Comparison of ENCODE assay signal across 9 cellular contexts in the genomic region with DNA sequence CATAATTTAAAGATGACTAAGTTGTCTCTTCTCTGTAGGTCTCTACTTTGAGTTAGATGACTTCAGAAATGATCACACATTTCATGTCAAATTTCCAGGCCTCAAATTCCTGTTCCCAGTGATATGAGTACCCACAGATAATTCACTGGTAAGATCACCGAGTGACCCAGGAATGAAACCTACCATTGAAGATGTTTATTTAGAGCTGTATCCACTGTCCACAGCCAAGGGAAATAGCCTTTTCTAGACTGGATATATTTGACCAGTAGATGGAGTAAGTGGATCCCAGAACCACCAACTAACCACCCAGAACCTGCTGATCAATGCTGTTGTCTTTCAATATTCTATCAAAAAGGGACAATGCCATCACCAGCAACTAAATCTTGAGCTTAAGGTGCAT.
DNase-seq lines count a peak whose midpoint lies in the region; ATAC-seq, FAIRE-seq and TF ChIP-seq lines count a peak whose summit lies in the region.
"Had no signal": no experiment of that assay in that cellular context is flagged by ENCODE, and none has a peak within 500 bp of the region (broad histone marks: within the 10 kb centered on the region; RNA-seq: fewer than 3 reads in every experiment).

No MANE protein-coding gene starts in this region.

- TF ChIP-seq POLR2A in GM12878 (IDR thresholded peaks at IDR 0.05; ENCODE audit: low read depth, low read length), result no peak
- TF ChIP-seq POLR2A in lower leg skin (IDR thresholded peaks at IDR 0.05), result no peak

- no peaks in the 10 kb centered on the region for H3K79me2 ChIP-seq in GM12878 (ENCODE audit: control insufficient read depth, insufficient read depth, low read length)

- no peak overlapping the region for H3K9ac ChIP-seq in GM12878 (ENCODE audit: control insufficient read depth, insufficient read depth, low read length)

- peak; percentile 36; the same call in 1 of the 3 replicates for ATAC-seq in GM12878
- ATAC-seq in left colon, result peak; percentile 48
- no peak for ATAC-seq in GM19324 (IDR thresholded peaks at IDR 0.05; ENCODE audit: low FRiP score, unreplicated experiment)

- intact Hi-C loops in GM12878 (cut with micrococcal nuclease; ENCODE audit: unreplicated experiment), result loop anchor here (10.0 kb wide), 1 partner anchor 342 kb away; no protein-coding TSS in a partner anchor
- intact Hi-C loops in left colon (cut with DNase I, micrococcal nuclease), result no loop called here
- intact Hi-C loops in lower leg skin (cut with DNase I; ENCODE audit: low total_unique reads), result no loop called here

- no peak overlapping the region for H3K27ac ChIP-seq in GM12878 (ENCODE audit: control insufficient read depth, insufficient read depth)

- TF ChIP-seq EP300 in GM12878 (IDR thresholded peaks at IDR 0.05; ENCODE audit: borderline replicate concordance in 1 of 2, control insufficient read depth in 1 of 2, low read depth in 2 of 2, low read length in 2 of 2), result no peak

- no peaks in the 10 kb centered on the region for H3K36me3 ChIP-seq in GM12878 (ENCODE audit: control insufficient read depth in 2 of 2, insufficient read depth in 2 of 2, low read length in 1 of 2)

- no peak overlapping the region for H2AFZ ChIP-seq in GM12878 (ENCODE audit: control insufficient read depth, low read depth, low read length)

- POLR2A ChIA-PET in GM12878 (lab: Charles Lee), result no interaction called here

- no peaks in the 10 kb centered on the region for H3K4me1 ChIP-seq in GM12878 (ENCODE audit: control insufficient read depth, insufficient read depth, low read length)

- in situ Hi-C loops in GM12878 (cut with MboI), result no loop called here

- no peak for FAIRE-seq in GM12878 (lab: Jason Lieb, UNC)

- SMC1A ChIA-PET in GM12878 (lab: Charles Lee; ENCODE audit: uncharacterized antibody, unreplicated experiment), result interaction anchor here (0.6 to 0.9 kb wide), 2 partner anchors 291 to 1080 kb away, joined by 3 read pairs; no protein-coding TSS in a partner anchor

- DNase-seq in AG08396 (ENCODE audit: low spot score), result peak; percentile 29
- peak; percentile 71 for DNase-seq in LHCN-M2 (ENCODE audit: low read depth)
- no peak for DNase-seq in GM12878 (ENCODE audit: low read depth, low spot score)
- no peak for DNase-seq in left colon
- DNase-seq in lower leg skin (ENCODE audit: low spot score in 2 of 2), result no peak
- no peak for DNase-seq in germinal center (ENCODE audit: low spot score)
- no peak for DNase-seq in SKM-1 (lab: John Stamatoyannopoulos, UW; ENCODE audit: unreplicated experiment)
- DNase-seq: activated effector memory CD4-positive, alpha-beta T cell treated with anti-CD3 and anti-CD28 coated beads, Interleukin-2, amount 50 U/mL, for 16 hours had no signal

- peak in 1 of 3 experiments; percentile 24; a peak in 2 of 6 replicates for TF ChIP-seq CTCF in GM12878 (IDR thresholded peaks at IDR 0.05 in 2 of 3, conservative IDR thresholded peaks at IDR 0.05 in 1 of 3; ENCODE audit: control insufficient read depth in 2 of 3, extremely low read depth in 1 of 3, insufficient read depth in 1 of 3, low read depth in 3 of 3, low read length in 3 of 3)
- TF ChIP-seq CTCF in lower leg skin (IDR thresholded peaks at IDR 0.05), result no peak

- WGBS in GM12878 (ENCODE audit: insufficient coverage, insufficient replicate concordance, low lambda C conversion rate, missing lambda C conversion rate), result 0% methylated on average over 1 of the region's 1 CpG
- 70 to 81% methylated on average over 1 of the region's 1 CpG for WGBS in lower leg skin, 2 donors

- no peaks in the 10 kb centered on the region for H3K9me3 ChIP-seq in GM12878 (replicated peaks; ENCODE audit: control insufficient read depth, insufficient read depth, low read length)

- BruUV-seq in GM12878 (replicated peaks; lab: Mats Ljungman, UMichigan), result no TSS peak

- peak; percentile 46; the same call in 1 of the 2 replicates for TF ChIP-seq RAD21 in GM12878 (IDR thresholded peaks at IDR 0.05; ENCODE audit: insufficient read depth, low read depth, low read length)

- CTCF ChIA-PET in GM12878 (lab: Yijun Ruan, JAX), result interaction anchor here (0.6 to 1.3 kb wide), 5 partner anchors 17 to 1651 kb away, joined by 3 to 5 read pairs (median 3); no protein-coding TSS in a partner anchor

- H4K20me1 ChIP-seq in GM12878 (ENCODE audit: control insufficient read depth, insufficient read depth), result no peaks in the 10 kb centered on the region

- no peaks in the 10 kb centered on the region for H3K27me3 ChIP-seq in GM12878 (replicated peaks in 1 of 2; ENCODE audit: control insufficient read depth in 2 of 2, insufficient read depth in 2 of 2, low read length in 1 of 2)

- no peak overlapping the region for H3K4me3 ChIP-seq in GM12878
- no peak overlapping the region for H3K4me3 ChIP-seq in lower leg skin (ENCODE audit: low read depth, poor library complexity, severe bottlenecking)

- H3K4me2 ChIP-seq in GM12878 (ENCODE audit: control insufficient read depth, insufficient read depth), result no peak overlapping the region

- RAD21 ChIA-PET in GM12878 (lab: Charles Lee; ENCODE audit: unreplicated experiment), result interaction anchor here (1.0 to 1.5 kb wide), 2 partner anchors 342 to 343 kb away, joined by 4 read pairs; no protein-coding TSS in a partner anchor

TF ChIP-seq in GM12878, 131 proteins besides CTCF, POLR2A, EP300 and RAD21:
- TF ChIP-seq, protein P1, sequence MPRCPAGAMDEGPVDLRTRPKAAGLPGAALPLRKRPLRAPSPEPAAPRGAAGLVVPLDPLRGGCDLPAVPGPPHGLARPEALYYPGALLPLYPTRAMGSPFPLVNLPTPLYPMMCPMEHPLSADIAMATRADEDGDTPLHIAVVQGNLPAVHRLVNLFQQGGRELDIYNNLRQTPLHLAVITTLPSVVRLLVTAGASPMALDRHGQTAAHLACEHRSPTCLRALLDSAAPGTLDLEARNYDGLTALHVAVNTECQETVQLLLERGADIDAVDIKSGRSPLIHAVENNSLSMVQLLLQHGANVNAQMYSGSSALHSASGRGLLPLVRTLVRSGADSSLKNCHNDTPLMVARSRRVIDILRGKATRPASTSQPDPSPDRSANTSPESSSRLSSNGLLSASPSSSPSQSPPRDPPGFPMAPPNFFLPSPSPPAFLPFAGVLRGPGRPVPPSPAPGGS (IDR thresholded peaks at IDR 0.05; ENCODE audit: borderline replicate concordance, insufficient read depth, low read depth, low read length, poor library complexity, severe bottlenecking), result no peak
- TF ChIP-seq KLF5 (IDR thresholded peaks at IDR 0.05; ENCODE audit: partially characterized antibody) (no peak), NR2F1 (conservative IDR thresholded peaks at IDR 0.05) (no peak)

Comparison
In these comparisons a context has a peak if more than half of its experiments do, and no peak if none do; other contexts are left out.
1. DNase-seq: peak in AG08396 (single experiment) and LHCN-M2 (single experiment); none in GM12878 (single experiment), left colon (0 of 2), lower leg skin (0 of 2), germinal center (single experiment) and SKM-1 (single experiment).